ENCODE assay signal across 14 cellular contexts in genomic region chr3:185781759-185782158, GRCh38. TPM values are rescaled to one million over a fixed set of nuclear protein-coding genes. Genes with fewer than 3 reads are reported as not detected.
DNase-seq lines count a peak whose midpoint lies in the region; ATAC-seq and TF ChIP-seq lines count a peak whose summit lies in the region.
"Had no signal": no experiment of that assay in that cellular context is flagged by ENCODE, and none has a peak within 500 bp of the region (broad histone marks: within the 10 kb centered on the region; RNA-seq: fewer than 3 reads in every experiment).

No MANE protein-coding gene starts in this region.

- peak overlapping the region; percentile 58 to 70 (median 68); a peak in 3 of 7 replicates for H3K27ac Mint-ChIP-seq in H9
- peak overlapping the region; percentile 59 for H3K27ac Mint-ChIP-seq in endodermal cell
- no peak overlapping the region for H3K27ac Mint-ChIP-seq in natural killer cell treated with Interleukin-12 subunit alpha and Interleukin-12 subunit beta and Interleukin-15 and Interleukin-18, amount 100 ng/mL, for 72 hours

- no peak overlapping the region for H4K8ac ChIP-seq in H9 (replicated peaks; ENCODE audit: insufficient read length, low read depth, low read length)

- H3K4ac ChIP-seq in H9 (ENCODE audit: low read depth, low read length) = no peak overlapping the region

- H3K4me1 Mint-ChIP-seq in H9 = peaks cover 78 to 85% of the 10 kb centered on the region in 2 experiments
- peaks cover 73% of the 10 kb centered on the region for H3K4me1 Mint-ChIP-seq in endodermal cell
- H3K4me1 Mint-ChIP-seq in natural killer cell treated with Interleukin-12 subunit alpha and Interleukin-12 subunit beta and Interleukin-15 and Interleukin-18, amount 100 ng/mL, for 72 hours (ENCODE audit: low read depth in 2 of 2) = no peaks in the 10 kb centered on the region

- H2BK12ac ChIP-seq in H9 (ENCODE audit: insufficient read length, low read depth, low read length) = no peak overlapping the region

- ATAC-seq in RWPE2 (ENCODE audit: low read depth) = peak; percentile 85
- ATAC-seq in natural killer cell treated with Interleukin-12 subunit alpha and Interleukin-12 subunit beta and Interleukin-15 and Interleukin-18, amount 100 ng/mL, for 72 hours = no peak
- no peak for ATAC-seq in GM18870 (IDR thresholded peaks at IDR 0.05; ENCODE audit: unreplicated experiment)

- H2BK120ac ChIP-seq in H9 (ENCODE audit: low read depth, low read length, poor library complexity, severe bottlenecking) = no peak overlapping the region

- no peak overlapping the region for H4K91ac ChIP-seq in H9 (ENCODE audit: insufficient read length, low read depth, low read length)

- no peak for TF ChIP-seq POLR2A in erythroblast (IDR thresholded peaks at IDR 0.05; ENCODE audit: low read length)

- no peaks in the 10 kb centered on the region for H3K9me3 Mint-ChIP-seq in H9
- H3K9me3 Mint-ChIP-seq in endodermal cell = no peaks in the 10 kb centered on the region
- no peaks in the 10 kb centered on the region for H3K9me3 Mint-ChIP-seq in natural killer cell treated with Interleukin-12 subunit alpha and Interleukin-12 subunit beta and Interleukin-15 and Interleukin-18, amount 100 ng/mL, for 72 hours

- no peak overlapping the region for H2AFZ ChIP-seq in H9 (ENCODE audit: low read length)

- no peak overlapping the region for H3K4me3 ChIP-seq in RWPE2 (ENCODE audit: severe bottlenecking)
- no peak overlapping the region for H3K4me3 ChIP-seq in endodermal cell (ENCODE audit: low read length)

- H3K27me3 ChIP-seq in H9 (ENCODE audit: insufficient read depth, low read length) (no peaks in the 10 kb centered on the region), RWPE2 (ENCODE audit: insufficient read depth, poor library complexity, severe bottlenecking) (no peaks in the 10 kb centered on the region), endodermal cell (ENCODE audit: control insufficient read depth, insufficient read depth, low read length, poor library complexity, severe bottlenecking) (no peaks in the 10 kb centered on the region)
- H3K27me3 ChIP-seq: neutrophil had no signal

- TF ChIP-seq CTCF in H9 (conservative IDR thresholded peaks at IDR 0.05) (no peak), RWPE2 (IDR thresholded peaks at IDR 0.05; ENCODE audit: poor library complexity, severe bottlenecking) (no peak), endodermal cell (conservative IDR thresholded peaks at IDR 0.05) (no peak)

- H3K14ac ChIP-seq in H9 (ENCODE audit: insufficient read depth, low read length) = no peak overlapping the region

- H4K20me1 ChIP-seq in H9 (ENCODE audit: control insufficient read depth, insufficient read depth, insufficient read length) = no peaks in the 10 kb centered on the region

- H3K27ac ChIP-seq in H9 (ENCODE audit: insufficient read length, low read depth, low read length) (no peak overlapping the region), RWPE2 (ENCODE audit: poor library complexity, severe bottlenecking) (peak overlapping the region; percentile 56), endodermal cell (ENCODE audit: low read depth, low read length) (no peak overlapping the region)
- H3K27ac ChIP-seq: neutrophil had no signal

- peaks cover 25% of the 10 kb centered on the region for H3K36me3 ChIP-seq in RWPE2 (ENCODE audit: low read depth)
- H3K36me3 ChIP-seq in endodermal cell (ENCODE audit: control insufficient read depth, insufficient read depth, low read length) = peaks cover 6% of the 10 kb centered on the region
- H3K36me3 ChIP-seq: neutrophil had no signal

- H3K23me2 ChIP-seq in H9 (ENCODE audit: insufficient read length, low read depth, low read length, poor library complexity, severe bottlenecking) = no peaks in the 10 kb centered on the region

- H3K27me3 Mint-ChIP-seq in H9 (ENCODE audit: low read depth) (no peaks in the 10 kb centered on the region; the same call in 1 of the 2 replicates), endodermal cell (ENCODE audit: insufficient read depth) (no peaks in the 10 kb centered on the region)
- no peaks in the 10 kb centered on the region for H3K27me3 Mint-ChIP-seq in natural killer cell treated with Interleukin-12 subunit alpha and Interleukin-12 subunit beta and Interleukin-15 and Interleukin-18, amount 100 ng/mL, for 72 hours

- H3K4me2 ChIP-seq in H9 (ENCODE audit: insufficient read depth, insufficient read length, low read length) = no peak overlapping the region

- peaks cover 8% of the 10 kb centered on the region for H3K79me1 ChIP-seq in H9 (ENCODE audit: insufficient read depth, low read depth, low read length, poor library complexity, severe bottlenecking)

- H3K4me3 Mint-ChIP-seq in H9 = no peak overlapping the region
- no peak overlapping the region for H3K4me3 Mint-ChIP-seq in endodermal cell
- no peak overlapping the region for H3K4me3 Mint-ChIP-seq in natural killer cell treated with Interleukin-12 subunit alpha and Interleukin-12 subunit beta and Interleukin-15 and Interleukin-18, amount 100 ng/mL, for 72 hours

- DNase-seq in H9 (no peak), RWPE2 (ENCODE audit: low spot score) (no peak), endodermal cell (no peak), renal cortical epithelial cell (ENCODE audit: low read depth) (peak; percentile 85), erythroblast (lab: John Stamatoyannopoulos, UW) (no peak)
- no peak for DNase-seq in natural killer cell treated with Interleukin-12 subunit alpha and Interleukin-12 subunit beta and Interleukin-15 and Interleukin-18, amount 100 ng/mL, for 72 hours (ENCODE audit: low spot score)
- DNase-seq: activated CD8-positive, alpha-beta memory T cell treated with anti-CD3 and anti-CD28 coated beads, Interleukin-2, amount 50 U/mL, for 4 hours; activated naive CD4-positive, alpha-beta T cell treated with anti-CD3 and anti-CD28 coated beads, Interleukin-2, amount 50 U/mL, for 16 hours; cerebellar nuclear complex; NCI-H1092; NCI-H2227 treated with DMSO at 0.1 percent for 48 hours; SW 1271 had no signal

- H3K79me2 ChIP-seq in H9 (ENCODE audit: insufficient read depth, low read length) = peaks cover 41% of the 10 kb centered on the region

- H3T11ph ChIP-seq in H9 (ENCODE audit: low read length) = no peak overlapping the region

- H4K5ac ChIP-seq in H9 (ENCODE audit: insufficient read length, low read depth, low read length) = no peak overlapping the region

- no peak overlapping the region for H3K23ac ChIP-seq in H9 (ENCODE audit: insufficient read length, low read depth, low read length)

- no CpG with 5 or more reads among the region's 3 CpGs for WGBS in H9 (ENCODE audit: extremely low coverage, insufficient read length, low lambda C conversion rate)
- 80 to 84% methylated on average over 1 to 3 of the region's 3 CpGs for WGBS in endodermal cell (ENCODE audit: insufficient coverage in 1 of 2, insufficient read length in 1 of 2), 2 experiments

- H2AK5ac ChIP-seq in H9 (ENCODE audit: insufficient read length, low read length) = no peak overlapping the region

- peaks cover 19% of the 10 kb centered on the region for H3K4me1 ChIP-seq in H9 (ENCODE audit: insufficient read depth, low read length)
- H3K4me1 ChIP-seq in RWPE2 (ENCODE audit: insufficient read depth, poor library complexity, severe bottlenecking) = peaks cover 49% of the 10 kb centered on the region
- H3K4me1 ChIP-seq in endodermal cell (ENCODE audit: control insufficient read depth, insufficient read depth, low read length) = peaks cover 9% of the 10 kb centered on the region

- no peak overlapping the region for H2BK5ac ChIP-seq in H9 (ENCODE audit: insufficient read length, low read length)

- H2BK20ac ChIP-seq in H9 (ENCODE audit: low read depth, low read length, poor library complexity, severe bottlenecking) = no peak overlapping the region

- H3K36me3 Mint-ChIP-seq in H9 (ENCODE audit: insufficient read depth in 1 of 3, low read depth in 3 of 3) (peaks cover 7 to 19% (median 7%) of the 10 kb centered on the region in 3 experiments; a peak in 6 of 7 replicates), endodermal cell (ENCODE audit: low read depth) (peaks cover 14% of the 10 kb centered on the region)
- no peaks in the 10 kb centered on the region for H3K36me3 Mint-ChIP-seq in natural killer cell treated with Interleukin-12 subunit alpha and Interleukin-12 subunit beta and Interleukin-15 and Interleukin-18, amount 100 ng/mL, for 72 hours

- no peak overlapping the region for H3K56ac ChIP-seq in H9 (ENCODE audit: insufficient read length, low read depth, low read length)

- no peak overlapping the region for H3K18ac ChIP-seq in H9 (ENCODE audit: insufficient read length, low read depth, low read length)

- no peak overlapping the region for H3K9ac ChIP-seq in H9 (ENCODE audit: extremely low read depth, insufficient read length, low read length)
- H3K9ac ChIP-seq in endodermal cell (ENCODE audit: extremely low read depth, low read length, poor library complexity, severe bottlenecking) = no peak overlapping the region

- H2BK15ac ChIP-seq in H9 (ENCODE audit: low read depth, low read length) = no peak overlapping the region

- H3K9me3 ChIP-seq in H9 (ENCODE audit: control insufficient read depth, low read depth, low read length) (no peaks in the 10 kb centered on the region), RWPE2 (ENCODE audit: severe bottlenecking) (no peaks in the 10 kb centered on the region), endodermal cell (ENCODE audit: control insufficient read depth, low read length) (no peaks in the 10 kb centered on the region)
- H3K9me3 ChIP-seq: neutrophil had no signal

RNA-seq across cellular contexts. Expression of gene IGF2BP2, which starts 43.1 kb away (rescaled TPM):
- total RNA-seq in H9 (2021) = 122 and 130 TPM in 2 replicates
- total RNA-seq in endodermal cell = 100 to 1,000 TPM; 143 to 162 TPM
- 156 TPM for polyA plus RNA-seq in endodermal cell (2013, experiment 1 of 2)
- polyA plus RNA-seq in endodermal cell (2013, experiment 2 of 2) = 148 TPM
- 33.5 and 65.1 TPM in 2 replicates for total RNA-seq in renal cortical epithelial cell
- 1 to 10 TPM; 3.5 to 5.0 TPM for total RNA-seq in natural killer cell treated with Interleukin-12 subunit alpha and Interleukin-12 subunit beta and Interleukin-15 and Interleukin-18, amount 100 ng/mL, for 72 hours

Comparison
In these comparisons a context has a peak if more than half of its experiments do, and no peak if none do; other contexts are left out.
1. H3K27ac Mint-ChIP-seq: peak in H9 (3 of 3) and endodermal cell (single experiment); none in natural killer cell treated with Interleukin-12 subunit alpha and Interleukin-12 subunit beta and Interleukin-15 and Interleukin-18, amount 100 ng/mL, for 72 hours (0 of 2).